In genomic region chr14:60184597-60185555, GRCh38 we compare ENCODE assay signal across 9 cellular contexts. TPM values are rescaled to one million over a fixed set of nuclear protein-coding genes. Genes with fewer than 3 reads are reported as not detected.
DNase-seq lines count a peak whose midpoint lies in the region; ATAC-seq and TF ChIP-seq lines count a peak whose summit lies in the region.
"Had no signal": no experiment of that assay in that cellular context is flagged by ENCODE, and none has a peak within 500 bp of the region (broad histone marks: within the 10 kb centered on the region; RNA-seq: fewer than 3 reads in every experiment).

No MANE protein-coding gene starts in this region.

- H2AFZ ChIP-seq in parathyroid adenoma = peak overlapping the region; percentile 83

- intact Hi-C loops in ascending aorta (cut with DNase I) = loop anchor here (1.0 kb wide), 2 partner anchors 121 to 220 kb away; no protein-coding TSS in a partner anchor

- H3K9ac ChIP-seq in parathyroid adenoma = no peak overlapping the region

- TF ChIP-seq CTCF in ascending aorta (IDR thresholded peaks at IDR 0.05) (no peak), parathyroid adenoma (IDR thresholded peaks at IDR 0.05) (no peak)

- H3K4me3 ChIP-seq in ascending aorta (peak overlapping the region; percentile 55 to 65), parathyroid adenoma (ENCODE audit: low read depth, low read length) (peak overlapping the region; percentile 70)

- no peak for ATAC-seq in HG03342 (IDR thresholded peaks at IDR 0.05; ENCODE audit: unreplicated experiment)

- no peaks in the 10 kb centered on the region for H3K79me2 ChIP-seq in parathyroid adenoma

- peak overlapping the region; percentile 74 for H3K4me2 ChIP-seq in parathyroid adenoma (ENCODE audit: low read length)

- H3K9me3 ChIP-seq in ascending aorta (no peaks in the 10 kb centered on the region), parathyroid adenoma (ENCODE audit: control insufficient read depth, low read length) (no peaks in the 10 kb centered on the region)
- H3K9me3 ChIP-seq: thyroid gland had no signal

- H3K4me1 ChIP-seq in ascending aorta (peaks cover 0 to 3% of the 10 kb centered on the region in 2 donors), parathyroid adenoma (no peaks in the 10 kb centered on the region)
- H3K4me1 ChIP-seq: thyroid gland had no signal

- H3K36me3 ChIP-seq in ascending aorta (no peaks in the 10 kb centered on the region), parathyroid adenoma (ENCODE audit: control insufficient read depth, insufficient read depth, low read length) (no peaks in the 10 kb centered on the region)
- H3K36me3 ChIP-seq: thyroid gland had no signal

- H3K27me3 ChIP-seq in ascending aorta (no peaks in the 10 kb centered on the region), parathyroid adenoma (ENCODE audit: control insufficient read depth, insufficient read depth, low read length) (no peaks in the 10 kb centered on the region)
- H3K27me3 ChIP-seq: thyroid gland had no signal

- DNase-seq in NCI-H748 (lab: John Stamatoyannopoulos, UW; ENCODE audit: unreplicated experiment) (peak; percentile 16), NCI-H748 treated with DMSO at 0.1 percent for 48 hours (lab: John Stamatoyannopoulos, UW) (no peak), NCI-H2107 (lab: John Stamatoyannopoulos, UW) (peak; percentile 61), ascending aorta (ENCODE audit: low spot score in 2 of 2) (no peak), NCI-H1417 treated with DMSO at 0.1 percent for 48 hours (lab: John Stamatoyannopoulos, UW) (no peak), 8988T (no peak)
- DNase-seq: thyroid gland had no signal

- H3K27ac ChIP-seq in ascending aorta (no peak overlapping the region), parathyroid adenoma (no peak overlapping the region)

RNA-seq across cellular contexts. Expression of gene DHRS7, which starts 19.7 kb away (rescaled TPM):
- total RNA-seq in ascending aorta = 34.8 TPM

Comparison
In these comparisons a context has a peak if more than half of its experiments do, and no peak if none do; other contexts are left out.
1. DNase-seq: peak in NCI-H748 (single experiment) and NCI-H2107 (single experiment); none in NCI-H748 treated with DMSO at 0.1 percent for 48 hours (single experiment), ascending aorta (0 of 2), NCI-H1417 treated with DMSO at 0.1 percent for 48 hours (single experiment) and 8988T (single experiment).